16 cellular contexts compared by ENCODE assay signal in the genomic region with DNA sequence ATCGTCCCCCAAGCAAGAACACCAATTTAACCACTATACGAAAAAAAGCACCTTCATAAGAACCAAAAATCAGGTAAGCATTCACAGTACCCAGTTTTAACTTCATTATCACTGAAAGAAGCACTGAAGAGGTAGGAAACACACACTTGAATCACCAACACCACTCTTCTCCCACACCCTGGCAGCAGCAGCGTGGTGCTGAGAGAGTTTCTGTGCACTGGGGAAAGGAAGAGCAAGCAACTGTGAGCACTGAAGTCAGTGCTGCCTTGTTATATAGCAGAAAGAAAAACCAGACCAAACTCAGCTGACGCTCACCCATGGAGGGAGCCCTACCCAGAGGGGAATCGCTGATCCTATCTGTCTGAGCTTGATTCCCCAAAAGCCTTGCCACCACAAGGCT.
"Had no signal": no experiment of that assay in that cellular context is flagged by ENCODE, and none has a peak within 500 bp of the region (broad histone marks: within the 10 kb centered on the region; RNA-seq: fewer than 3 reads in every experiment).

No MANE protein-coding gene starts in this region.

- DNase-seq: dermis blood vessel endothelial cell; dorsolateral prefrontal cortex; effector CD4-positive, alpha-beta T cell; effector memory CD4-positive, alpha-beta T cell; foreskin keratinocyte; heart right ventricle; hippocampal formation; left cardiac atrium; left ventricle myocardium superior; lower lobe of right lung; mesendoderm; midbrain had no signal

- H3K4me3 ChIP-seq: coronary artery, dorsolateral prefrontal cortex, esophagus muscularis mucosa, gastroesophageal sphincter, heart right ventricle, left lung, lower lobe of right lung had no signal

- H3K36me3 ChIP-seq: lower lobe of right lung had no signal

- H3K27ac ChIP-seq: coronary artery, dorsolateral prefrontal cortex, esophagus muscularis mucosa, foreskin keratinocyte, gastroesophageal sphincter, heart right ventricle, left lung, lower lobe of right lung had no signal

- H3K4me1 ChIP-seq: esophagus muscularis mucosa, foreskin keratinocyte, gastroesophageal sphincter, heart right ventricle, left lung, lower lobe of right lung had no signal

- H3K27me3 ChIP-seq: dorsolateral prefrontal cortex, esophagus muscularis mucosa, foreskin keratinocyte, gastroesophageal sphincter, heart right ventricle, left lung had no signal

- ATAC-seq: foreskin keratinocyte, gastroesophageal sphincter, heart right ventricle, left cardiac atrium, left lung, left ventricle myocardium superior, lower lobe of right lung had no signal
